Comparison of ENCODE assay signal across 1 cellular context in genomic region chr16:23867566-23867965, GRCh38.
TF ChIP-seq lines count a peak whose summit lies in the region.

No MANE protein-coding gene starts in this region.

TF ChIP-seq in SK-N-SH treated with all-trans-retinoic acid at 6 μM for 48 hours, 23 proteins besides CTCF, POLR2A, EP300 and RAD21 (continued from another document):
- TF ChIP-seq RARB (CRISPR knock-in tag; IDR thresholded peaks at IDR 0.05) (no peak), PPARA (CRISPR knock-in tag; IDR thresholded peaks at IDR 0.05; ENCODE audit: borderline replicate concordance) (no peak), BACH2 (CRISPR knock-in tag; IDR thresholded peaks at IDR 0.05; ENCODE audit: borderline replicate concordance) (no peak), ZNF565 (CRISPR knock-in tag; conservative IDR thresholded peaks at IDR 0.05; ENCODE audit: low read depth) (no peak), SNAI2 (CRISPR knock-in tag; IDR thresholded peaks at IDR 0.05) (no peak), ZFP30 (CRISPR knock-in tag; IDR thresholded peaks at IDR 0.05) (no peak), ZNF8 (CRISPR knock-in tag; IDR thresholded peaks at IDR 0.05) (no peak), ESRRG (CRISPR knock-in tag; IDR thresholded peaks at IDR 0.05) (no peak), CSDC2 (CRISPR knock-in tag; IDR thresholded peaks at IDR 0.05) (no peak), PATZ1 (CRISPR knock-in tag; IDR thresholded peaks at IDR 0.05; ENCODE audit: borderline replicate concordance) (no peak), CSRNP3 (CRISPR knock-in tag; IDR thresholded peaks at IDR 0.05) (no peak), TOX (CRISPR knock-in tag; IDR thresholded peaks at IDR 0.05; ENCODE audit: borderline replicate concordance) (no peak)
TF ChIP-seq in SK-N-SH treated with all-trans-retinoic acid at 6 μM for 48 hours: peak in this region for 0.
